ENCODE assay signal across 1 cellular context in the genomic region with DNA sequence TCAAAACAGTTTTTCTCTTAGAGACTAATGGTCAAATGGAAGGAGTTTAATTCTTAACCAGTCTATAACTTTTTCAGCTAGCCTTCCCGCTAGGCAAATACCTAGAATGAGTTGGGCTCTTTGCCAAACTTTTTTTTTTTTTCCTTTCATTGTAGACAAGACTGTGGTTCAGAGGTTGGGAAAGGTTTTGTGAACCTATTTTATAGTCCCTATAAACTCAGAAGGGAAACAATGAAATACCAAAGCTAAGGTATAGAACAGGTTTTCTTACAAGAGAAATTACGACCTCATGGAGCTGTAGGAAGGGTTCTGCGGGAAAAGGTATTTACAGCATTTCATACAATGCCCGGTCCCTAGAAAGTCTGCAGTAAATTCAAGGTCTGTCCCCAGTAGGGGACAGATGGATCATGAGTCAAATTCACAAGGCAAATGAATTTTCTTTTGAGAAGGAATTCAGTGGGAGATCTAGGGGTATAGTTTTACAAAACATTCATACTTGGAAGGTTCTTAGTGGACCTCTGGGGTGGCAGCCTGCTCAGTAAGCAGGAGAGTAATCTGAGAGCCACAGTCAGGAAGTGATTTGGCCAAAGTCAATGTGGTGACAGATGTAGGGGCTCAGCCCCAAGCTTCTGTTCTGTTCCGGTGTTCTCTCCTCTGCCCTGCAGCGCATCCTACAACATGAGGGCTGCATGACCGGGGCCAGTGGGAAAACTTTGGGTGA.
TF ChIP-seq lines count a peak whose summit lies in the region.

No MANE protein-coding gene starts in this region.

TF ChIP-seq in HepG2, 621 proteins besides CTCF, POLR2A, EP300 and RAD21 (continued from another document and continues in another):
- TF ChIP-seq, protein P1, sequence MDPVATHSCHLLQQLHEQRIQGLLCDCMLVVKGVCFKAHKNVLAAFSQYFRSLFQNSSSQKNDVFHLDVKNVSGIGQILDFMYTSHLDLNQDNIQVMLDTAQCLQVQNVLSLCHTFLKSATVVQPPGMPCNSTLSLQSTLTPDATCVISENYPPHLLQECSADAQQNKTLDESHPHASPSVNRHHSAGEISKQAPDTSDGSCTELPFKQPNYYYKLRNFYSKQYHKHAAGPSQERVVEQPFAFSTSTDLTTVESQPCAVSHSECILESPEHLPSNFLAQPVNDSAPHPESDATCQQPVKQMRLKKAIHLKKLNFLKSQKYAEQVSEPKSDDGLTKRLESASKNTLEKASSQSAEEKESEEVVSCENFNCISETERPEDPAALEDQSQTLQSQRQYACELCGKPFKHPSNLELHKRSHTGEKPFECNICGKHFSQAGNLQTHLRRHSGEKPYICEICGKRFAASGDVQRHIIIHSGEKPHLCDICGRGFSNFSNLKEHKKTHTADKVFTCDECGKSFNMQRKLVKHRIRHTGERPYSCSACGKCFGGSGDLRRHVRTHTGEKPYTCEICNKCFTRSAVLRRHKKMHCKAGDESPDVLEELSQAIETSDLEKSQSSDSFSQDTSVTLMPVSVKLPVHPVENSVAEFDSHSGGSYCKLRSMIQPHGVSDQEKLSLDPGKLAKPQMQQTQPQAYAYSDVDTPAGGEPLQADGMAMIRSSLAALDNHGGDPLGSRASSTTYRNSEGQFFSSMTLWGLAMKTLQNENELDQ (CRISPR knock-in tag; IDR thresholded peaks at IDR 0.05; ENCODE audit: borderline replicate concordance): no peak
- TF ChIP-seq, protein P2, sequence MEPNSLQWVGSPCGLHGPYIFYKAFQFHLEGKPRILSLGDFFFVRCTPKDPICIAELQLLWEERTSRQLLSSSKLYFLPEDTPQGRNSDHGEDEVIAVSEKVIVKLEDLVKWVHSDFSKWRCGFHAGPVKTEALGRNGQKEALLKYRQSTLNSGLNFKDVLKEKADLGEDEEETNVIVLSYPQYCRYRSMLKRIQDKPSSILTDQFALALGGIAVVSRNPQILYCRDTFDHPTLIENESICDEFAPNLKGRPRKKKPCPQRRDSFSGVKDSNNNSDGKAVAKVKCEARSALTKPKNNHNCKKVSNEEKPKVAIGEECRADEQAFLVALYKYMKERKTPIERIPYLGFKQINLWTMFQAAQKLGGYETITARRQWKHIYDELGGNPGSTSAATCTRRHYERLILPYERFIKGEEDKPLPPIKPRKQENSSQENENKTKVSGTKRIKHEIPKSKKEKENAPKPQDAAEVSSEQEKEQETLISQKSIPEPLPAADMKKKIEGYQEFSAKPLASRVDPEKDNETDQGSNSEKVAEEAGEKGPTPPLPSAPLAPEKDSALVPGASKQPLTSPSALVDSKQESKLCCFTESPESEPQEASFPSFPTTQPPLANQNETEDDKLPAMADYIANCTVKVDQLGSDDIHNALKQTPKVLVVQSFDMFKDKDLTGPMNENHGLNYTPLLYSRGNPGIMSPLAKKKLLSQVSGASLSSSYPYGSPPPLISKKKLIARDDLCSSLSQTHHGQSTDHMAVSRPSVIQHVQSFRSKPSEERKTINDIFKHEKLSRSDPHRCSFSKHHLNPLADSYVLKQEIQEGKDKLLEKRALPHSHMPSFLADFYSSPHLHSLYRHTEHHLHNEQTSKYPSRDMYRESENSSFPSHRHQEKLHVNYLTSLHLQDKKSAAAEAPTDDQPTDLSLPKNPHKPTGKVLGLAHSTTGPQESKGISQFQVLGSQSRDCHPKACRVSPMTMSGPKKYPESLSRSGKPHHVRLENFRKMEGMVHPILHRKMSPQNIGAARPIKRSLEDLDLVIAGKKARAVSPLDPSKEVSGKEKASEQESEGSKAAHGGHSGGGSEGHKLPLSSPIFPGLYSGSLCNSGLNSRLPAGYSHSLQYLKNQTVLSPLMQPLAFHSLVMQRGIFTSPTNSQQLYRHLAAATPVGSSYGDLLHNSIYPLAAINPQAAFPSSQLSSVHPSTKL (CRISPR knock-in tag; IDR thresholded peaks at IDR 0.05): no peak
- TF ChIP-seq ZNF776 (CRISPR knock-in tag; IDR thresholded peaks at IDR 0.05): no peak
- TF ChIP-seq, protein P3, sequence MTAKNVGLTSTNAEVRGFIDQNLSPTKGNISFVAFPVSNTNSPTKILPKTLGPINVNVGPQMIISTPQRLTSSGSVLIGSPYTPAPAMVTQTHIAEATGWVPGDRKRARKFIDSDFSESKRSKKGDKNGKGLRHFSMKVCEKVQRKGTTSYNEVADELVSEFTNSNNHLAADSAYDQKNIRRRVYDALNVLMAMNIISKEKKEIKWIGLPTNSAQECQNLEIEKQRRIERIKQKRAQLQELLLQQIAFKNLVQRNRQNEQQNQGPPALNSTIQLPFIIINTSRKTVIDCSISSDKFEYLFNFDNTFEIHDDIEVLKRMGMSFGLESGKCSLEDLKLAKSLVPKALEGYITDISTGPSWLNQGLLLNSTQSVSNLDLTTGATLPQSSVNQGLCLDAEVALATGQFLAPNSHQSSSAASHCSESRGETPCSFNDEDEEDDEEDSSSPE (CRISPR knock-in tag; IDR thresholded peaks at IDR 0.05): no peak
- TF ChIP-seq FOSL1 (CRISPR knock-in tag; IDR thresholded peaks at IDR 0.05; ENCODE audit: borderline replicate concordance): no peak
- TF ChIP-seq, protein P4, sequence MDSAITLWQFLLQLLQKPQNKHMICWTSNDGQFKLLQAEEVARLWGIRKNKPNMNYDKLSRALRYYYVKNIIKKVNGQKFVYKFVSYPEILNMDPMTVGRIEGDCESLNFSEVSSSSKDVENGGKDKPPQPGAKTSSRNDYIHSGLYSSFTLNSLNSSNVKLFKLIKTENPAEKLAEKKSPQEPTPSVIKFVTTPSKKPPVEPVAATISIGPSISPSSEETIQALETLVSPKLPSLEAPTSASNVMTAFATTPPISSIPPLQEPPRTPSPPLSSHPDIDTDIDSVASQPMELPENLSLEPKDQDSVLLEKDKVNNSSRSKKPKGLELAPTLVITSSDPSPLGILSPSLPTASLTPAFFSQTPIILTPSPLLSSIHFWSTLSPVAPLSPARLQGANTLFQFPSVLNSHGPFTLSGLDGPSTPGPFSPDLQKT (CRISPR knock-in tag; IDR thresholded peaks at IDR 0.05; ENCODE audit: borderline replicate concordance): no peak
- TF ChIP-seq, protein P5, sequence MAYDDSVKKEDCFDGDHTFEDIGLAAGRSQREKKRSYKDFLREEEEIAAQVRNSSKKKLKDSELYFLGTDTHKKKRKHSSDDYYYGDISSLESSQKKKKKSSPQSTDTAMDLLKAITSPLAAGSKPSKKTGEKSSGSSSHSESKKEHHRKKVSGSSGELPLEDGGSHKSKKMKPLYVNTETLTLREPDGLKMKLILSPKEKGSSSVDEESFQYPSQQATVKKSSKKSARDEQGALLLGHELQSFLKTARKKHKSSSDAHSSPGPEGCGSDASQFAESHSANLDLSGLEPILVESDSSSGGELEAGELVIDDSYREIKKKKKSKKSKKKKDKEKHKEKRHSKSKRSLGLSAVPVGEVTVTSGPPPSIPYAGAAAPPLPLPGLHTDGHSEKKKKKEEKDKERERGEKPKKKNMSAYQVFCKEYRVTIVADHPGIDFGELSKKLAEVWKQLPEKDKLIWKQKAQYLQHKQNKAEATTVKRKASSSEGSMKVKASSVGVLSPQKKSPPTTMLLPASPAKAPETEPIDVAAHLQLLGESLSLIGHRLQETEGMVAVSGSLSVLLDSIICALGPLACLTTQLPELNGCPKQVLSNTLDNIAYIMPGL (CRISPR knock-in tag; IDR thresholded peaks at IDR 0.05; ENCODE audit: borderline replicate concordance in 1 of 2, low read depth in 1 of 2): no peak
- TF ChIP-seq, protein P6, sequence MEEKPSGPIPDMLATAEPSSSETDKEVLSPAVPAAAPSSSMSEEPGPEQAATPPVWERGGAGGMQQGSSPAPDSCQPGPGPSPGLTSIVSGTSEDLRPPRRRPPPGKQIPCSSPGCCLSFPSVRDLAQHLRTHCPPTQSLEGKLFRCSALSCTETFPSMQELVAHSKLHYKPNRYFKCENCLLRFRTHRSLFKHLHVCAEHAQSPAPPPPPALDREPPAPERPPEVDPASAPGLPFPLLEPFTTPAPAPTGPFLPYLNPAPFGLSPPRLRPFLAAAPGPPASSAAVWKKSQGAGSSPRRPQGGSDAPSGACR (CRISPR knock-in tag; IDR thresholded peaks at IDR 0.05): no peak
- TF ChIP-seq SMAD9 (CRISPR knock-in tag; IDR thresholded peaks at IDR 0.05): no peak
- TF ChIP-seq RARA (CRISPR knock-in tag; IDR thresholded peaks at IDR 0.05): 0 out of 2 replicates have a peak, but pooled peaks have one; percentile 32
- TF ChIP-seq, protein P7, sequence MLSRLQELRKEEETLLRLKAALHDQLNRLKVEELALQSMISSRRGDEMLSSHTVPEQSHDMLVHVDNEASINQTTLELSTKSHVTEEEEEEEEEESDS (CRISPR knock-in tag; IDR thresholded peaks at IDR 0.05; ENCODE audit: borderline replicate concordance): no peak
- TF ChIP-seq, protein P8, sequence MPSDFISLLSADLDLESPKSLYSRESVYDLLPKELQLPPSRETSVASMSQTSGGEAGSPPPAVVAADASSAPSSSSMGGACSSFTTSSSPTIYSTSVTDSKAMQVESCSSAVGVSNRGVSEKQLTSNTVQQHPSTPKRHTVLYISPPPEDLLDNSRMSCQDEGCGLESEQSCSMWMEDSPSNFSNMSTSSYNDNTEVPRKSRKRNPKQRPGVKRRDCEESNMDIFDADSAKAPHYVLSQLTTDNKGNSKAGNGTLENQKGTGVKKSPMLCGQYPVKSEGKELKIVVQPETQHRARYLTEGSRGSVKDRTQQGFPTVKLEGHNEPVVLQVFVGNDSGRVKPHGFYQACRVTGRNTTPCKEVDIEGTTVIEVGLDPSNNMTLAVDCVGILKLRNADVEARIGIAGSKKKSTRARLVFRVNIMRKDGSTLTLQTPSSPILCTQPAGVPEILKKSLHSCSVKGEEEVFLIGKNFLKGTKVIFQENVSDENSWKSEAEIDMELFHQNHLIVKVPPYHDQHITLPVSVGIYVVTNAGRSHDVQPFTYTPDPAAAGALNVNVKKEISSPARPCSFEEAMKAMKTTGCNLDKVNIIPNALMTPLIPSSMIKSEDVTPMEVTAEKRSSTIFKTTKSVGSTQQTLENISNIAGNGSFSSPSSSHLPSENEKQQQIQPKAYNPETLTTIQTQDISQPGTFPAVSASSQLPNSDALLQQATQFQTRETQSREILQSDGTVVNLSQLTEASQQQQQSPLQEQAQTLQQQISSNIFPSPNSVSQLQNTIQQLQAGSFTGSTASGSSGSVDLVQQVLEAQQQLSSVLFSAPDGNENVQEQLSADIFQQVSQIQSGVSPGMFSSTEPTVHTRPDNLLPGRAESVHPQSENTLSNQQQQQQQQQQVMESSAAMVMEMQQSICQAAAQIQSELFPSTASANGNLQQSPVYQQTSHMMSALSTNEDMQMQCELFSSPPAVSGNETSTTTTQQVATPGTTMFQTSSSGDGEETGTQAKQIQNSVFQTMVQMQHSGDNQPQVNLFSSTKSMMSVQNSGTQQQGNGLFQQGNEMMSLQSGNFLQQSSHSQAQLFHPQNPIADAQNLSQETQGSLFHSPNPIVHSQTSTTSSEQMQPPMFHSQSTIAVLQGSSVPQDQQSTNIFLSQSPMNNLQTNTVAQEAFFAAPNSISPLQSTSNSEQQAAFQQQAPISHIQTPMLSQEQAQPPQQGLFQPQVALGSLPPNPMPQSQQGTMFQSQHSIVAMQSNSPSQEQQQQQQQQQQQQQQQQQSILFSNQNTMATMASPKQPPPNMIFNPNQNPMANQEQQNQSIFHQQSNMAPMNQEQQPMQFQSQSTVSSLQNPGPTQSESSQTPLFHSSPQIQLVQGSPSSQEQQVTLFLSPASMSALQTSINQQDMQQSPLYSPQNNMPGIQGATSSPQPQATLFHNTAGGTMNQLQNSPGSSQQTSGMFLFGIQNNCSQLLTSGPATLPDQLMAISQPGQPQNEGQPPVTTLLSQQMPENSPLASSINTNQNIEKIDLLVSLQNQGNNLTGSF (CRISPR knock-in tag; IDR thresholded peaks at IDR 0.05): no peak
- no peak for TF ChIP-seq ZNF256 (CRISPR knock-in tag; conservative IDR thresholded peaks at IDR 0.05)
- no peak for TF ChIP-seq MAF1 (CRISPR knock-in tag; IDR thresholded peaks at IDR 0.05; ENCODE audit: borderline replicate concordance)
- TF ChIP-seq GABPA (IDR thresholded peaks at IDR 0.05; ENCODE audit: low read depth, low read length): no peak
- peak; percentile 30; the same call in 1 of the 2 replicates for TF ChIP-seq GABPA (CRISPR knock-in tag; IDR thresholded peaks at IDR 0.05; ENCODE audit: low read depth)
- no peak for TF ChIP-seq ZNF572 (CRISPR knock-in tag; IDR thresholded peaks at IDR 0.05)
- no peak for TF ChIP-seq AGO2 (optimal IDR thresholded peaks at IDR 0.05; ENCODE audit: low read depth, low read length)
- TF ChIP-seq, protein P9, sequence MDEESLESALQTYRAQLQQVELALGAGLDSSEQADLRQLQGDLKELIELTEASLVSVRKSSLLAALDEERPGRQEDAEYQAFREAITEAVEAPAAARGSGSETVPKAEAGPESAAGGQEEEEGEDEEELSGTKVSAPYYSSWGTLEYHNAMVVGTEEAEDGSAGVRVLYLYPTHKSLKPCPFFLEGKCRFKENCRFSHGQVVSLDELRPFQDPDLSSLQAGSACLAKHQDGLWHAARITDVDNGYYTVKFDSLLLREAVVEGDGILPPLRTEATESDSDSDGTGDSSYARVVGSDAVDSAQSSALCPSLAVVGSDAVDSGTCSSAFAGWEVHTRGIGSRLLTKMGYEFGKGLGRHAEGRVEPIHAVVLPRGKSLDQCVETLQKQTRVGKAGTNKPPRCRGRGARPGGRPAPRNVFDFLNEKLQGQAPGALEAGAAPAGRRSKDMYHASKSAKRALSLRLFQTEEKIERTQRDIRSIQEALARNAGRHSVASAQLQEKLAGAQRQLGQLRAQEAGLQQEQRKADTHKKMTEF (CRISPR knock-in tag; IDR thresholded peaks at IDR 0.05): peak; percentile 28; the same call in 1 of the 2 replicates
- no peak for TF ChIP-seq ATF1 (CRISPR knock-in tag; IDR thresholded peaks at IDR 0.05)
- TF ChIP-seq, protein P10, sequence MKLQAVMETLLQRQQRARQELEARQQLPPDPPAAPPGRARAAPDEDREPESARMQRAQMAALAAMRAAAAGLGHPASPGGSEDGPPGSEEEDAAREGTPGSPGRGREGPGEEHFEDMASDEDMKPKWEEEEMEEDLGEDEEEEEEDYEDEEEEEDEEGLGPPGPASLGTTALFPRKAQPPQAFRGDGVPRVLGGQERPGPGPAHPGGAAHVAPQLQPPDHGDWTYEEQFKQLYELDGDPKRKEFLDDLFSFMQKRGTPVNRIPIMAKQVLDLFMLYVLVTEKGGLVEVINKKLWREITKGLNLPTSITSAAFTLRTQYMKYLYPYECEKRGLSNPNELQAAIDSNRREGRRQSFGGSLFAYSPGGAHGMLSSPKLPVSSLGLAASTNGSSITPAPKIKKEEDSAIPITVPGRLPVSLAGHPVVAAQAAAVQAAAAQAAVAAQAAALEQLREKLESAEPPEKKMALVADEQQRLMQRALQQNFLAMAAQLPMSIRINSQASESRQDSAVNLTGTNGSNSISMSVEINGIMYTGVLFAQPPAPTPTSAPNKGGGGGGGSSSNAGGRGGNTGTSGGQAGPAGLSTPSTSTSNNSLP (IDR thresholded peaks at IDR 0.05; ENCODE audit: low read depth, low read length): peak; percentile 48; the same call in 1 of the 2 replicates
- peak; percentile 62; the same call in 1 of the 2 replicates for TF ChIP-seq SAP130 (CRISPR knock-in tag; IDR thresholded peaks at IDR 0.05; ENCODE audit: low read depth)
- TF ChIP-seq FOXK2 (IDR thresholded peaks at IDR 0.05): no peak
- no peak for TF ChIP-seq FOXC1 (CRISPR knock-in tag; IDR thresholded peaks at IDR 0.05; ENCODE audit: borderline replicate concordance)
- TF ChIP-seq PAWR (CRISPR knock-in tag; IDR thresholded peaks at IDR 0.05; ENCODE audit: borderline replicate concordance): no peak
- TF ChIP-seq ZNF337 (CRISPR knock-in tag; IDR thresholded peaks at IDR 0.05; ENCODE audit: borderline replicate concordance, low read depth): no peak
- no peak for TF ChIP-seq HNRNPL (IDR thresholded peaks at IDR 0.05; ENCODE audit: low read depth, low read length)
- TF ChIP-seq, protein P11, sequence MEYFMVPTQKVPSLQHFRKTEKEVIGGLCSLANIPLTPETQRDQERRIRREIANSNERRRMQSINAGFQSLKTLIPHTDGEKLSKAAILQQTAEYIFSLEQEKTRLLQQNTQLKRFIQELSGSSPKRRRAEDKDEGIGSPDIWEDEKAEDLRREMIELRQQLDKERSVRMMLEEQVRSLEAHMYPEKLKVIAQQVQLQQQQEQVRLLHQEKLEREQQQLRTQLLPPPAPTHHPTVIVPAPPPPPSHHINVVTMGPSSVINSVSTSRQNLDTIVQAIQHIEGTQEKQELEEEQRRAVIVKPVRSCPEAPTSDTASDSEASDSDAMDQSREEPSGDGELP (IDR thresholded peaks at IDR 0.05; ENCODE audit: borderline replicate concordance, low read depth): no peak
- TF ChIP-seq HOXA3 (CRISPR knock-in tag; IDR thresholded peaks at IDR 0.05): peak; percentile 11; the same call in 1 of the 2 replicates
